Comparison of ENCODE assay signal across 14 cellular contexts in the genomic region with DNA sequence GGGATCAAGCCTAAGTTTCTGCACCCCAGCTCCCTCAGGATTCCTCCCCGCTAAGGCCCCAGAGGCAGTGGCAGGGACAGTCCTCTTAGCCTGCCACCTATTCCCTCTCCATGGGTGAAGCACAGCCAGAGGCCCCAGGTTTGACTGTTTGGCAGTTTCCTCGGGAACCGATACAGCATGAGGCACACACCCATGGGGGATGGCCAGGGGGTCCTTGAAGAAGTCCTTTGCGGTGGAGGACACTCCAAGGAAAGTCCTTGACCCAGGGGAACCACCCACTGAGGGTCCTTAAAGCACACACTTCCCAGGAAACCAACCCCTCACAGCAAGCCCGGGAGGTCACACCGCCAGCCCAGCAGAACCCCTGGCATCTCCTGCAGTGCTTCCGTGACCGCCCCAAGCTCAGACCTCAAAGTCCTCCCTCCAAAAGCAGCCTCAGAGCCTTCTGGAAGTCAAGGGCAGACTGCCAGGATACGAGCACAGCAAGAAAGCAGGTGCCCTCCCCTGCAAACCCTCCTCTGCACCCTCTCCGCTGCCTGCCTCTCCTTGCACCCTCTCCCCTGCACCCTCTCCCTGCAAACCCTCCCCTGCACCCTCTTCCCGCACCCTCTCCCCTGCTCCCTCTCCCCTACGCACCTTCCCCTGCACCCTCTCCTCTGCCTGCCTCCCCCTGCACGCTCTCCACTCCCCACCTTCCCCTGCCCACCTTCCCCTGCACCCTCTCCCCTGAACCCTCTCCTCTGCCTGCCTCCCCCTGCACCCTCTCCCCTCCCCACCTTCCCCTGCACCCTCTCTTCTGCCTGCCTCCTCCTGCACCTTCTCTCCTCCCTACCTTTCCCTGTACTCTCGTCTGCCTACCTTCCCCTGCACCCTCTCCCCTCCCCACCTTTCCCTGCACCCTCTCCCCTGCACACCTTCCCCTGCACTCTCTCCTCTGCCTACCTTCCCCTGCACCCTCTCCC. TPM values are rescaled to one million over a fixed set of nuclear protein-coding genes. Genes with fewer than 3 reads are reported as not detected.
A peak's percentile ranks its signal among the peaks of the same experiment; 100 is the strongest.
DNase-seq lines count a peak whose midpoint lies in the region; ATAC-seq, FAIRE-seq and TF ChIP-seq lines count a peak whose summit lies in the region.
"Had no signal": no experiment of that assay in that cellular context is flagged by ENCODE, and none has a peak within 500 bp of the region (broad histone marks: within the 10 kb centered on the region; RNA-seq: fewer than 3 reads in every experiment).

No MANE protein-coding gene starts in this region.

- peak overlapping the region; percentile 83 to 88 (median 86) for H3K4me3 Mint-ChIP-seq in CD4-positive, CD25-positive, alpha-beta regulatory T cell
- peak overlapping the region in 1 of 2 donors; percentile 36 for H3K4me3 Mint-ChIP-seq in stimulated activated naive B cell treated with anti-CD40 and anti-IgM and Interleukin-4, amounts not matched to agents 10 μg/mL and 1 μg/mL and 100 μg/mL, for 72 hours

- CTCF ChIA-PET in A549 (lab: Yijun Ruan, JAX), result interaction anchor here (2.1 kb wide), 1 partner anchor 35 kb away, joined by 8 read pairs; no protein-coding TSS in a partner anchor

- H3K9me3 ChIP-seq in A549 (no peaks in the 10 kb centered on the region), left lung (no peaks in the 10 kb centered on the region), stomach (no peaks in the 10 kb centered on the region)
- no peaks in the 10 kb centered on the region for H3K9me3 ChIP-seq in CD4-positive, CD25-positive, alpha-beta regulatory T cell (ENCODE audit: control insufficient read depth in 2 of 2, low read length in 2 of 2)

- TF ChIP-seq RAD21 in A549 (conservative IDR thresholded peaks at IDR 0.05 in 1 of 2, IDR thresholded peaks at IDR 0.05 in 1 of 2), result no peak

- no peak for TF ChIP-seq POLR2A in A549 (IDR thresholded peaks at IDR 0.05; ENCODE audit: low read length)
- no peak for TF ChIP-seq POLR2A in stomach (IDR thresholded peaks at IDR 0.05)

- TF ChIP-seq CTCF in A549 (IDR thresholded peaks at IDR 0.05), result no peak
- no peak for TF ChIP-seq CTCF in left lung (IDR thresholded peaks at IDR 0.05)
- no peak for TF ChIP-seq CTCF in stomach (IDR thresholded peaks at IDR 0.05)

- H3K36me3 ChIP-seq in CD4-positive, CD25-positive, alpha-beta regulatory T cell (ENCODE audit: control insufficient read depth, insufficient read depth, low read length), result no peaks in the 10 kb centered on the region
- H3K36me3 ChIP-seq in left lung, result no peaks in the 10 kb centered on the region
- H3K36me3 ChIP-seq in stomach, result no peaks in the 10 kb centered on the region
- H3K36me3 ChIP-seq: brain microvascular endothelial cell had no signal

- H3K27ac ChIP-seq in A549, result no peak overlapping the region
- no peak overlapping the region for H3K27ac ChIP-seq in CD4-positive, CD25-positive, alpha-beta regulatory T cell (ENCODE audit: insufficient read depth, low read length, poor library complexity, severe bottlenecking)
- H3K27ac ChIP-seq in left lung, result peak overlapping the region in 1 of 2 donors; percentile 53
- no peak overlapping the region for H3K27ac ChIP-seq in stomach
- H3K27ac ChIP-seq: brain microvascular endothelial cell had no signal

- no peaks in the 10 kb centered on the region for H3K27me3 Mint-ChIP-seq in CD4-positive, CD25-positive, alpha-beta regulatory T cell
- peaks cover 0 to 10% of the 10 kb centered on the region in 2 donors for H3K27me3 Mint-ChIP-seq in stimulated activated naive B cell treated with anti-CD40 and anti-IgM and Interleukin-4, amounts not matched to agents 10 μg/mL and 1 μg/mL and 100 μg/mL, for 72 hours

- WGBS in A549 (ENCODE audit: missing lambda C conversion rate), result 43% methylated on average over 11 of the region's 14 CpGs
- WGBS in stomach, 5 donors, result 35 to 52% (median 43%) methylated on average over 7 to 13 of the region's 14 CpGs

- H3K4me2 ChIP-seq in A549, result no peak overlapping the region

- FAIRE-seq in A549 (lab: Jason Lieb, UNC), result no peak

- H3K36me3 Mint-ChIP-seq in CD4-positive, CD25-positive, alpha-beta regulatory T cell, result peaks cover 7% of the 10 kb centered on the region
- no peaks in the 10 kb centered on the region for H3K36me3 Mint-ChIP-seq in stimulated activated naive B cell treated with anti-CD40 and anti-IgM and Interleukin-4, amounts not matched to agents 10 μg/mL and 1 μg/mL and 100 μg/mL, for 72 hours

- H3K9me3 Mint-ChIP-seq in CD4-positive, CD25-positive, alpha-beta regulatory T cell, result no peaks in the 10 kb centered on the region
- H3K9me3 Mint-ChIP-seq in stimulated activated naive B cell treated with anti-CD40 and anti-IgM and Interleukin-4, amounts not matched to agents 10 μg/mL and 1 μg/mL and 100 μg/mL, for 72 hours, result no peaks in the 10 kb centered on the region

- TF ChIP-seq EP300 in A549 (IDR thresholded peaks at IDR 0.05) (no peak), stomach (IDR thresholded peaks at IDR 0.05) (no peak)

- H3K4me1 Mint-ChIP-seq in CD4-positive, CD25-positive, alpha-beta regulatory T cell, result peaks cover 0 to 45% (median 11%) of the 10 kb centered on the region in 4 donors
- peaks cover 27 to 36% of the 10 kb centered on the region in 2 donors for H3K4me1 Mint-ChIP-seq in stimulated activated naive B cell treated with anti-CD40 and anti-IgM and Interleukin-4, amounts not matched to agents 10 μg/mL and 1 μg/mL and 100 μg/mL, for 72 hours

- H3K27me3 ChIP-seq in CD4-positive, CD25-positive, alpha-beta regulatory T cell (ENCODE audit: control insufficient read depth, insufficient read depth, low read length), result no peaks in the 10 kb centered on the region
- H3K27me3 ChIP-seq in left lung (peaks cover 0 to 24% of the 10 kb centered on the region in 2 donors), stomach (peaks cover 6 to 42% (median 16%) of the 10 kb centered on the region in 3 donors)
- H3K27me3 ChIP-seq: brain microvascular endothelial cell had no signal

- H3K27ac Mint-ChIP-seq in CD4-positive, CD25-positive, alpha-beta regulatory T cell, result peak overlapping the region in 2 of 3 donors; percentile 48 to 60
- H3K27ac Mint-ChIP-seq in stimulated activated naive B cell treated with anti-CD40 and anti-IgM and Interleukin-4, amounts not matched to agents 10 μg/mL and 1 μg/mL and 100 μg/mL, for 72 hours, result no peak overlapping the region

- peak in 1 of 2 experiments; percentile 54 for DNase-seq in A549 (ENCODE audit: low read depth in 1 of 2, low spot score in 1 of 2)
- peak in 1 of 3 donors; percentile 46 for DNase-seq in CD4-positive, CD25-positive, alpha-beta regulatory T cell
- peak; percentile 34 for DNase-seq in RPMI7951 (ENCODE audit: low read depth)
- DNase-seq in left lung, result peak; percentile 51 to 66
- DNase-seq in glomerular visceral epithelial cell (ENCODE audit: extremely low spot score), result no peak
- DNase-seq in stimulated activated naive B cell treated with anti-CD40 and anti-IgM and Interleukin-4, amounts not matched to agents 10 μg/mL and 1 μg/mL and 100 μg/mL, for 72 hours, result no peak
- no peak for DNase-seq in stomach
- DNase-seq: brain microvascular endothelial cell, Calu3, hypothalamus, midbrain, NCI-H1048, NCI-H748 treated with DMSO at 0.1 percent for 48 hours had no signal

- POLR2A ChIA-PET in A549 (lab: Yijun Ruan, JAX), result interaction anchor here (0.9 kb wide), 1 partner anchor 56 kb away, joined by 3 read pairs; no protein-coding TSS in a partner anchor

- ATAC-seq in A549, result peak; percentile 53 to 66
- ATAC-seq in CD4-positive, CD25-positive, alpha-beta regulatory T cell (ENCODE audit: low read depth in 2 of 2), result no peak
- peak; percentile 46 for ATAC-seq in left lung
- ATAC-seq in GM21723 (IDR thresholded peaks at IDR 0.05; ENCODE audit: unreplicated experiment), result no peak
- no peak for ATAC-seq in stimulated activated naive B cell treated with anti-CD40 and anti-IgM and Interleukin-4, amounts not matched to agents 10 μg/mL and 1 μg/mL and 100 μg/mL, for 72 hours (replicated peaks)

- H3K4me3 ChIP-seq in A549, result no peak overlapping the region
- H3K4me3 ChIP-seq in CD4-positive, CD25-positive, alpha-beta regulatory T cell (ENCODE audit: low read depth, low read length), result peak overlapping the region; percentile 71
- peak overlapping the region in 1 of 2 donors; percentile 12 for H3K4me3 ChIP-seq in left lung
- H3K4me3 ChIP-seq in stomach, result peak overlapping the region in 1 of 4 donors; percentile 1

- intact Hi-C loops in left lung (cut with DNase I) (no loop called here), stomach (cut with DNase I; ENCODE audit: low total_unique reads) (no loop called here)

- H3K4me1 ChIP-seq in A549 (peaks cover 29% of the 10 kb centered on the region), left lung (peaks cover 12 to 41% of the 10 kb centered on the region in 2 donors), stomach (peaks cover 15 to 57% (median 44%) of the 10 kb centered on the region in 4 donors)
- H3K4me1 ChIP-seq in CD4-positive, CD25-positive, alpha-beta regulatory T cell (ENCODE audit: control insufficient read depth, insufficient read depth, low read length, poor library complexity, severe bottlenecking), result peaks cover 38% of the 10 kb centered on the region

RNA-seq across cellular contexts. Expression of a gene that starts 1.4 kb away (rescaled TPM):
- 27.7 and 27.8 TPM in 2 replicates for polyA plus RNA-seq in A549 (2011; rRNA removed)
- polyA plus RNA-seq in A549 (2012; cell fraction: cytosol; rRNA removed), result 72.5 and 84.6 TPM in 2 replicates
- polyA plus RNA-seq in A549 (2012; cell fraction: nucleus; rRNA removed), result 85.6 and 86.4 TPM in 2 replicates
- 56.6 to 66.4 TPM (median 58.6 TPM) in 3 replicates for polyA plus RNA-seq in A549 (2017; fragmentation: RNase III; extraction: RNeasy Plus Mini Kit Qiagen cat#74134 plus additional on column Dnase treatment)
- 5.3 and 13.2 TPM in 2 replicates for polyA minus RNA-seq in A549 (2011; rRNA and poly(A)+ RNA removed)
- total RNA-seq in CD4-positive, CD25-positive, alpha-beta regulatory T cell, result 387 TPM
- 100 to 1,000 TPM; 213 to 274 (median 220) TPM for polyA plus RNA-seq in CD4-positive, CD25-positive, alpha-beta regulatory T cell
- 14.3 and 19.2 TPM in 2 replicates for total RNA-seq in RPMI7951 (2014; rRNA removed; shearing (Covaris generic))
- total RNA-seq in left lung, result 10 to 100 TPM; 59.0 to 74.8 TPM
- 100 to 1,000 TPM in 3 of 5 donors, 10 to 100 TPM in 2; 11.4 to 325 (median 110) TPM for total RNA-seq in stomach
- 100 to 1,000 TPM; 110 to 227 (median 164) TPM for polyA plus RNA-seq in stomach

RNA-seq across cellular contexts. Expression of a gene that starts 19.4 kb away (rescaled TPM):
- polyA plus RNA-seq in A549 (2011; rRNA removed), result 12.1 and 13.9 TPM in 2 replicates
- 29.6 and 41.7 TPM in 2 replicates for polyA plus RNA-seq in A549 (2012; cell fraction: cytosol; rRNA removed)
- 51.5 and 77.9 TPM in 2 replicates for polyA plus RNA-seq in A549 (2012; cell fraction: nucleus; rRNA removed)
- 22.3 to 25.9 TPM (median 23.4 TPM) in 3 replicates for polyA plus RNA-seq in A549 (2017; fragmentation: RNase III; extraction: RNeasy Plus Mini Kit Qiagen cat#74134 plus additional on column Dnase treatment)
- polyA minus RNA-seq in A549 (2011; rRNA and poly(A)+ RNA removed), result 21.8 and 27.1 TPM in 2 replicates
- total RNA-seq in CD4-positive, CD25-positive, alpha-beta regulatory T cell, result 0.30 TPM
- under 1 TPM in 3 of 4 donors, not detected in 1; 0.09 to 0.75 (median 0.27) TPM for polyA plus RNA-seq in CD4-positive, CD25-positive, alpha-beta regulatory T cell
- total RNA-seq in RPMI7951 (2014; rRNA removed; shearing (Covaris generic)), result 0.84 and 2.9 TPM in 2 replicates
- total RNA-seq in left lung, result 10 to 100 TPM; 43.3 to 48.6 TPM
- 100 to 1,000 TPM in 3 of 5 donors, 10 to 100 TPM in 2; 26.3 to 356 (median 141) TPM for total RNA-seq in stomach
- 10 to 100 TPM; 31.1 to 94.5 (median 41.7) TPM for polyA plus RNA-seq in stomach

RNA-seq across cellular contexts. Expression of a gene that starts 28.4 kb away (rescaled TPM):
- polyA plus RNA-seq in A549 (2011; rRNA removed) (0.66 and 0.70 TPM in 2 replicates), A549 (2017; fragmentation: RNase III; extraction: RNeasy Plus Mini Kit Qiagen cat#74134 plus additional on column Dnase treatment) (0.50 to 0.55 TPM (median 0.51 TPM) in 3 replicates), stomach (10 to 100 TPM in 2 of 3 donors, 1 to 10 TPM in 1; 9.8 to 37.6 (median 12.8) TPM)
- 0.26 and 0.32 TPM in 2 replicates for polyA plus RNA-seq in A549 (2012; cell fraction: cytosol; rRNA removed)
- 6.3 and 6.6 TPM in 2 replicates for polyA plus RNA-seq in A549 (2012; cell fraction: nucleus; rRNA removed)
- polyA minus RNA-seq in A549 (2011; rRNA and poly(A)+ RNA removed), result 0.44 and 0.58 TPM in 2 replicates
- total RNA-seq in CD4-positive, CD25-positive, alpha-beta regulatory T cell, result 153 TPM
- polyA plus RNA-seq in CD4-positive, CD25-positive, alpha-beta regulatory T cell, result 10 to 100 TPM in 3 of 4 donors, 1 to 10 TPM in 1; 8.9 to 16.4 (median 12.3) TPM
- total RNA-seq in RPMI7951 (2014; rRNA removed; shearing (Covaris generic)), result not detected in 2 replicates
- total RNA-seq in left lung (10 to 100 TPM; 20.2 to 28.0 TPM), stomach (100 to 1,000 TPM in 1 of 5 donors, 10 to 100 TPM in 3, 1 to 10 TPM in 1; 5.7 to 208 (median 40.2) TPM)

RNA-seq across cellular contexts. Expression of a gene that starts 36.7 kb away (rescaled TPM):
- polyA plus RNA-seq in A549 (2011; rRNA removed) (23.4 and 28.9 TPM in 2 replicates), A549 (2017; fragmentation: RNase III; extraction: RNeasy Plus Mini Kit Qiagen cat#74134 plus additional on column Dnase treatment) (34.3 to 39.4 TPM (median 38.9 TPM) in 3 replicates), stomach (10 to 100 TPM; 11.6 to 24.3 (median 22.3) TPM)
- 43.5 and 48.7 TPM in 2 replicates for polyA plus RNA-seq in A549 (2012; cell fraction: cytosol; rRNA removed)
- polyA plus RNA-seq in A549 (2012; cell fraction: nucleus; rRNA removed), result 275 TPM in 2 replicates
- polyA minus RNA-seq in A549 (2011; rRNA and poly(A)+ RNA removed), result 40.7 and 47.5 TPM in 2 replicates
- total RNA-seq in CD4-positive, CD25-positive, alpha-beta regulatory T cell, result 19.3 TPM
- 1 to 10 TPM; 6.1 to 8.3 (median 6.8) TPM for polyA plus RNA-seq in CD4-positive, CD25-positive, alpha-beta regulatory T cell
- 13.2 and 16.8 TPM in 2 replicates for total RNA-seq in RPMI7951 (2014; rRNA removed; shearing (Covaris generic))
- total RNA-seq in left lung (10 to 100 TPM; 25.6 to 27.9 TPM), stomach (100 to 1,000 TPM in 2 of 5 donors, 10 to 100 TPM in 3; 16.5 to 264 (median 59.0) TPM)

RNA-seq across cellular contexts. Expression of a gene that starts 44.1 kb away (rescaled TPM):
- polyA plus RNA-seq in A549 (2011; rRNA removed) (5.1 and 5.3 TPM in 2 replicates), A549 (2017; fragmentation: RNase III; extraction: RNeasy Plus Mini Kit Qiagen cat#74134 plus additional on column Dnase treatment) (20.4 to 28.0 TPM (median 27.5 TPM) in 3 replicates), stomach (1 to 10 TPM; 2.4 to 8.8 (median 4.4) TPM)
- polyA plus RNA-seq in A549 (2012; cell fraction: cytosol; rRNA removed), result 27.5 and 33.3 TPM in 2 replicates
- 143 and 178 TPM in 2 replicates for polyA plus RNA-seq in A549 (2012; cell fraction: nucleus; rRNA removed)
- polyA minus RNA-seq in A549 (2011; rRNA and poly(A)+ RNA removed), result 2.2 and 2.6 TPM in 2 replicates
- total RNA-seq in CD4-positive, CD25-positive, alpha-beta regulatory T cell, result 0.99 TPM
- not detected for polyA plus RNA-seq in CD4-positive, CD25-positive, alpha-beta regulatory T cell
- not detected in 2 replicates for total RNA-seq in RPMI7951 (2014; rRNA removed; shearing (Covaris generic))
- total RNA-seq in left lung (1 to 10 TPM; 1.4 to 2.3 TPM), stomach (1 to 10 TPM in 2 of 5 donors, under 1 TPM in 1, not detected in 2; 0.45 to 7.5 (median 4.2) TPM)

Comparison
In these comparisons a context has a peak if more than half of its experiments do, and no peak if none do; other contexts are left out.
1. ATAC-seq: peak in A549 (2 of 2) and left lung (single experiment); none in CD4-positive, CD25-positive, alpha-beta regulatory T cell (0 of 2), GM21723 (single experiment) and stimulated activated naive B cell treated with anti-CD40 and anti-IgM and Interleukin-4, amounts not matched to agents 10 μg/mL and 1 μg/mL and 100 μg/mL, for 72 hours (0 of 2).
2. DNase-seq: peak in RPMI7951 (single experiment) and left lung (2 of 2); none in glomerular visceral epithelial cell (single experiment), stimulated activated naive B cell treated with anti-CD40 and anti-IgM and Interleukin-4, amounts not matched to agents 10 μg/mL and 1 μg/mL and 100 μg/mL, for 72 hours (single experiment) and stomach (single experiment).